In genomic region chr14:56023681-56024080, GRCh38 we compare ENCODE assay signal across 30 cellular contexts.
"Had no signal": no experiment of that assay in that cellular context is flagged by ENCODE, and none has a peak within 500 bp of the region (broad histone marks: within the 10 kb centered on the region; RNA-seq: fewer than 3 reads in every experiment).

No MANE protein-coding gene starts in this region.

- H3K9me3 Mint-ChIP-seq: memory B cell; stimulated activated effector memory CD8-positive, alpha-beta T cell treated with anti-CD3 and anti-CD28 coated beads, Interleukin-12 subunit alpha, Interleukin-12 subunit beta, amount 100 ng/mL, for 72 hours had no signal

- H3K4me3 ChIP-seq: coronary artery, esophagus muscularis mucosa, gastroesophageal sphincter, heart right ventricle, lower lobe of right lung, neural progenitor cell, prostate gland, right atrium auricular region, sigmoid colon, stomach, thyroid gland had no signal

- H3K79me2 ChIP-seq: parathyroid adenoma had no signal

- H3K4me2 ChIP-seq: neural progenitor cell had no signal

- H3K4me1 Mint-ChIP-seq: immature natural killer cell; memory B cell; mesothelial cell of epicardium; naive thymus-derived CD4-positive, alpha-beta T cell; neural progenitor cell; stimulated activated effector memory CD8-positive, alpha-beta T cell treated with anti-CD3 and anti-CD28 coated beads, Interleukin-12 subunit alpha, Interleukin-12 subunit beta, amount 100 ng/mL, for 72 hours had no signal

- H3K27ac Mint-ChIP-seq: immature natural killer cell; memory B cell; mesothelial cell of epicardium; naive thymus-derived CD4-positive, alpha-beta T cell; nephron; neural progenitor cell; stimulated activated effector memory CD8-positive, alpha-beta T cell treated with anti-CD3 and anti-CD28 coated beads, Interleukin-12 subunit alpha, Interleukin-12 subunit beta, amount 100 ng/mL, for 72 hours had no signal

- H3K4me3 Mint-ChIP-seq: immature natural killer cell; memory B cell; mesothelial cell of epicardium; naive thymus-derived CD4-positive, alpha-beta T cell; nephron; neural progenitor cell; stimulated activated effector memory CD8-positive, alpha-beta T cell treated with anti-CD3 and anti-CD28 coated beads, Interleukin-12 subunit alpha, Interleukin-12 subunit beta, amount 100 ng/mL, for 72 hours had no signal

- DNase-seq: dermis blood vessel endothelial cell; effector memory CD4-positive, alpha-beta T cell; foreskin keratinocyte; glutamatergic neuron; heart right ventricle; immature natural killer cell; islet precursor cell; kidney glomerular epithelial cell; left colon; left ventricle myocardium superior; lower lobe of right lung; naive thymus-derived CD4-positive, alpha-beta T cell; sigmoid colon; stimulated activated CD4-positive, alpha-beta T cell treated with anti-CD3 and anti-CD28 coated beads, Interleukin-2, amount 100 ng/mL, for 24 hours; stimulated activated CD4-positive, alpha-beta T cell treated with anti-CD3 and anti-CD28 coated beads, Interleukin-4, amount 100 ng/mL, for 24 hours; stimulated activated naive CD4-positive, alpha-beta T cell treated with Interleukin-2 at 50 U/mL for 16 hours; stomach; thyroid gland; trophoblast cell had no signal

- H3K4me1 ChIP-seq: foreskin keratinocyte, lower lobe of right lung, neural progenitor cell, parathyroid adenoma, prostate gland, stomach, thyroid gland had no signal

- H2AFZ ChIP-seq: neural progenitor cell, parathyroid adenoma had no signal

- H3K27me3 ChIP-seq: esophagus muscularis mucosa, foreskin keratinocyte, gastroesophageal sphincter, heart right ventricle, neural progenitor cell, right atrium auricular region, sigmoid colon, stomach, thyroid gland had no signal

- ATAC-seq: foreskin keratinocyte; gastroesophageal sphincter; heart right ventricle; left colon; left ventricle myocardium superior; lower lobe of right lung; naive thymus-derived CD4-positive, alpha-beta T cell; stimulated activated effector memory CD8-positive, alpha-beta T cell treated with anti-CD3 and anti-CD28 coated beads, Interleukin-12 subunit alpha, Interleukin-12 subunit beta, amount 100 ng/mL, for 72 hours had no signal

- H3K27ac ChIP-seq: coronary artery, esophagus muscularis mucosa, foreskin keratinocyte, gastroesophageal sphincter, heart right ventricle, lower lobe of right lung, neural progenitor cell, parathyroid adenoma, prostate gland, right atrium auricular region, sigmoid colon, stomach, thyroid gland had no signal

- H3K36me3 ChIP-seq: esophagus muscularis mucosa, gastroesophageal sphincter, heart right ventricle, lower lobe of right lung, neural progenitor cell, prostate gland, right atrium auricular region, sigmoid colon, stomach, thyroid gland had no signal

- H3K36me3 Mint-ChIP-seq: immature natural killer cell; memory B cell; mesothelial cell of epicardium; neural progenitor cell; stimulated activated effector memory CD8-positive, alpha-beta T cell treated with anti-CD3 and anti-CD28 coated beads, Interleukin-12 subunit alpha, Interleukin-12 subunit beta, amount 100 ng/mL, for 72 hours had no signal
